23 cellular contexts compared by ENCODE assay signal in the genomic region with DNA sequence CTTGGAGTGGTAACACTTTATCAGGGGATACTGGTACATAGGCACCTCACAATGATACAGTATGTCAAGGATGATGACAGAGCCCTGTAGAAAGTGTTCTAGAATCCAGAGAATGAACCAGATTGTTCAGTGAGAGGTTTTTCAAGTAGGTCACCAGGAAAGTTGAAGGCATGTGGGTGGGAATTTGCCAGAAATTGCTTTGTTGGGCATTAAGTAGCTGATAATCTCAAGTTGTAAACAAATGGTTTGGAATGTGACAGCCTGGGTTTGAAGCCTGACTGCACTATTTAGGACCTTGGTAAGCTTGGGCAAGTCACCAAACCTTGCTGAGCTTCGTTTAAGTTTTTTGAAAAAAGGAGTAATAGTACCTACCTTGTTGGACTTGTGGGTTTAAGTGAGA. TPM values are rescaled to one million over a fixed set of nuclear protein-coding genes. Genes with fewer than 3 reads are reported as not detected.
A peak's percentile ranks its signal among the peaks of the same experiment; 100 is the strongest.
DNase-seq lines count a peak whose midpoint lies in the region; ATAC-seq and TF ChIP-seq lines count a peak whose summit lies in the region.
"Had no signal": no experiment of that assay in that cellular context is flagged by ENCODE, and none has a peak within 500 bp of the region (broad histone marks: within the 10 kb centered on the region; RNA-seq: fewer than 3 reads in every experiment).

No MANE protein-coding gene starts in this region.

- ATAC-seq in left ventricle myocardium superior = no peak
- ATAC-seq: A549, HCT116 had no signal

- H3K4me3 ChIP-seq in mesodermal cell (ENCODE audit: extremely low read depth, insufficient read depth, low read length, poor library complexity, severe bottlenecking) = no peak overlapping the region
- no peak overlapping the region for H3K4me3 ChIP-seq in testis
- H3K4me3 ChIP-seq: A549 had no signal

- intact Hi-C loops in testis (cut with DNase I; ENCODE audit: low total_unique reads) = no loop called here
- intact Hi-C loops in left ventricle myocardium superior (cut with micrococcal nuclease) = no loop called here

- H3K27me3 ChIP-seq in testis = no peaks in the 10 kb centered on the region
- H3K27me3 ChIP-seq: BE2C had no signal

- H3K9me3 ChIP-seq in mesodermal cell (ENCODE audit: control insufficient read depth, low read length) (no peaks in the 10 kb centered on the region), testis (no peaks in the 10 kb centered on the region)
- H3K9me3 ChIP-seq: A549, BE2C had no signal

- TF ChIP-seq POLR2A in testis (IDR thresholded peaks at IDR 0.05) = no peak

- peak overlapping the region; percentile 48 for H3K27ac ChIP-seq in mesodermal cell (ENCODE audit: low read depth, low read length, severe bottlenecking)
- peak overlapping the region; percentile 3 to 42 for H3K27ac ChIP-seq in testis
- H3K27ac ChIP-seq: 22Rv1, A549 had no signal

- H3K4me1 ChIP-seq in mesodermal cell (ENCODE audit: control insufficient read depth, insufficient read depth, low read length, poor library complexity, severe bottlenecking) (peaks cover 15% of the 10 kb centered on the region), testis (peaks cover 10% of the 10 kb centered on the region)
- H3K4me1 ChIP-seq: BE2C had no signal

- no peak for TF ChIP-seq CTCF in testis (IDR thresholded peaks at IDR 0.05)

- H3K36me3 ChIP-seq in mesodermal cell (ENCODE audit: control insufficient read depth, insufficient read depth, low read length) = peaks cover 21% of the 10 kb centered on the region
- H3K36me3 ChIP-seq in testis (ENCODE audit: low read depth, missing control alignments) = no peaks in the 10 kb centered on the region

- DNase-seq in EH (ENCODE audit: low read depth) (peak; percentile 22), astrocyte of the hippocampus (ENCODE audit: low read depth, low spot score) (peak; percentile 46), testis (peak; percentile 75), Ammon's horn (ENCODE audit: low spot score) (no peak), left ventricle myocardium superior (no peak)
- DNase-seq in activated CD4-positive, alpha-beta T cell treated with anti-CD3 and anti-CD28 coated beads for 4 hours = no peak
- DNase-seq: BE2C; C1 segment of cervical spinal cord; CD4-positive, CD25-positive, alpha-beta regulatory T cell; CD8-positive, alpha-beta memory T cell; COR-L47; DMS 273 treated with DMSO at 0.1 percent for 48 hours; DMS53; DND-41; GDM1; GOT3; H7; HFFc6; IMR-90 had no signal

- 67% methylated on average over 1 of the region's 1 CpG; no CpG with 5 or more reads in 1 of the 2 experiments for WGBS in mesodermal cell (ENCODE audit: insufficient coverage in 2 of 2), 2 experiments
- 50 to 75% methylated on average over 1 of the region's 1 CpG for WGBS in testis, 2 donors

RNA-seq across cellular contexts. Expression of a gene that starts 12.5 kb away (rescaled TPM):
- polyA plus RNA-seq in mesodermal cell (2013, experiment 1 of 2) = 21.7 TPM
- 19.0 TPM for polyA plus RNA-seq in mesodermal cell (2013, experiment 2 of 2)
- total RNA-seq in testis (10 to 100 TPM; 21.1 to 22.1 TPM), left ventricle myocardium superior (2.3 TPM)
- 22.4 TPM for polyA plus RNA-seq in testis (ENCODE audit: insufficient read depth, low read depth, low replicate concordance)

RNA-seq across cellular contexts. Expression of a gene that starts 30.5 kb away (rescaled TPM):
- 65.0 TPM for polyA plus RNA-seq in mesodermal cell (2013, experiment 1 of 2)
- polyA plus RNA-seq in mesodermal cell (2013, experiment 2 of 2) = 74.3 TPM
- 10 to 100 TPM; 42.7 to 45.0 TPM for total RNA-seq in testis
- 31.1 TPM for polyA plus RNA-seq in testis (ENCODE audit: insufficient read depth, low read depth, low replicate concordance)
- total RNA-seq in left ventricle myocardium superior = 22.4 TPM

Comparison
In these comparisons a context has a peak if more than half of its experiments do, and no peak if none do; other contexts are left out.
1. DNase-seq: peak in EH (single experiment), astrocyte of the hippocampus (single experiment) and testis (single experiment); none in Ammon's horn (single experiment), activated CD4-positive, alpha-beta T cell treated with anti-CD3 and anti-CD28 coated beads for 4 hours (0 of 2) and left ventricle myocardium superior (single experiment).